Comparison of ENCODE assay signal across 15 cellular contexts in the genomic region with DNA sequence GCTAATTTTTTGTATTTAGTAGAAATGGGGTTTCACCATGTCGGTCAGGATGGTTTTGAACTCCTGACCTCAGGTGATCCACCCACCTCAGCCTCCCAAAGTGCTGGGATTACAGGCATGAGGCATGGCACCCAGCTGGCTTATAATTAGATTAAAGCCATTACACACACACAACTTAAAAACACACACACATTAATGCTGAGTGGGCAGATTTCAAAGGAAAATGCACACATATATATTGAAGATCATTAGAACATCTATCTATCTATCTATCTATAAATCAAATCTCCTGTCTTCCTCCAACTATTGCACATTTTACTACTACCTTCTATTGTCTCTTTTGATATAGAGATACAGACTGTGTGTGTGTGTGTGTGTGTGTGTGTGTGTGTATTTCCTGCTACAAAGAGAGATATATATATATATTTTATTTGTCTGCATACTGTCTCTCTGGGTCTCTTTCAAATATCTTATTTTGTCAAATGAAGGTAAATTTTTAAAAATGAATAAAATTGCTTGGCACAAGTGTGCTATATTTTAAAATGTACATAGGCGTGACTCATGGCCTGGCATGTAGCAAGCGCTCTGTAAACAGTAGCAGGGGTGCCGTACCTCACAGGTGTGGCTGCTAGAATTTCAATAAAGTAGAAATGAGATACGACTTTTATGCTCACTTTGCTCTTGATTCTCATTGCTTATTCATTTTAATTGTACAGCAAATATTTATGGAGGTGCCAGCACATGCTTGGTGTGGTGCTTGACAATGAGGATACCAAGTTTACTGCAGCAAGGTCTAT.
DNase-seq lines count a peak whose midpoint lies in the region; TF ChIP-seq lines count a peak whose summit lies in the region.
"Had no signal": no experiment of that assay in that cellular context is flagged by ENCODE, and none has a peak within 500 bp of the region (broad histone marks: within the 10 kb centered on the region; RNA-seq: fewer than 3 reads in every experiment).

No MANE protein-coding gene starts in this region.

- H3K9me3 ChIP-seq in esophagus muscularis mucosa (no peaks in the 10 kb centered on the region), HAP-1 (no peaks in the 10 kb centered on the region)

- H3K36me3 ChIP-seq in esophagus muscularis mucosa, result no peaks in the 10 kb centered on the region
- H3K36me3 ChIP-seq in HAP-1 (replicated peaks), result no peaks in the 10 kb centered on the region

- POLR2A ChIA-PET in RWPE1 (lab: Yijun Ruan, JAX; ENCODE audit: low non-redundant PET), result no interaction called here

- TF ChIP-seq CTCF in RWPE1 (conservative IDR thresholded peaks at IDR 0.05; ENCODE audit: low read depth) (no peak), esophagus muscularis mucosa (IDR thresholded peaks at IDR 0.05) (no peak)

- intact Hi-C loops in esophagus muscularis mucosa (cut with DNase I) (no loop called here), posterior cingulate gyrus (cut with DNase I) (no loop called here)

- H3K4me1 ChIP-seq in esophagus muscularis mucosa, result no peaks in the 10 kb centered on the region
- H3K4me1 ChIP-seq in HAP-1, result no peaks in the 10 kb centered on the region

- 96% methylated on average over 5 of the region's 5 CpGs for WGBS in esophagus muscularis mucosa

- TF ChIP-seq POLR2A in esophagus muscularis mucosa (IDR thresholded peaks at IDR 0.05; ENCODE audit: low read depth), result no peak

- H3K4me3 ChIP-seq in esophagus muscularis mucosa (no peak overlapping the region), HAP-1 (no peak overlapping the region)

- no peaks in the 10 kb centered on the region for H3K27me3 ChIP-seq in esophagus muscularis mucosa
- no peaks in the 10 kb centered on the region for H3K27me3 ChIP-seq in HAP-1 (ENCODE audit: low read depth)

- DNase-seq in DMS153 treated with DMSO at 0.1 percent for 48 hours (lab: John Stamatoyannopoulos, UW; ENCODE audit: unreplicated experiment), result peak; percentile 18
- peak; percentile 16 for DNase-seq in NCI-H1417 treated with DMSO at 0.1 percent for 48 hours (lab: John Stamatoyannopoulos, UW)
- DNase-seq in RWPE1 (ENCODE audit: low spot score), result peak; percentile 19
- peak; percentile 42 for DNase-seq in esophagus muscularis mucosa (ENCODE audit: extremely low spot score)
- DNase-seq in HAP-1 (ENCODE audit: low spot score in 2 of 2), result no peak
- DNase-seq in posterior cingulate gyrus, result no peak
- DNase-seq in NCI-H1105 treated with DMSO at 0.1 percent for 48 hours (lab: John Stamatoyannopoulos, UW), result no peak
- no peak for DNase-seq in NCI-H1436 treated with DMSO at 0.1 percent for 48 hours (lab: John Stamatoyannopoulos, UW)
- DNase-seq: CD4-positive, alpha-beta memory T cell; H9; NCI-H1092 treated with DMSO at 0.1 percent for 48 hours; NCI-H2029 treated with DMSO at 0.1 percent for 48 hours; NCI-H526 treated with DMSO at 0.1 percent for 48 hours; SIG-M5; T-helper 2 cell had no signal

- no peak overlapping the region for H3K27ac ChIP-seq in RWPE1
- no peak overlapping the region for H3K27ac ChIP-seq in esophagus muscularis mucosa (replicated peaks in 1 of 4)

- TF ChIP-seq EP300 in esophagus muscularis mucosa (IDR thresholded peaks at IDR 0.05), result no peak

- in situ Hi-C loops in HAP-1 (cut with MboI; ENCODE audit: low sequenced_read_pairs), result no loop called here

- CTCF ChIA-PET in RWPE1 (lab: Yijun Ruan, JAX), result no interaction called here

Comparison
In these comparisons a context has a peak if more than half of its experiments do, and no peak if none do; other contexts are left out.
1. DNase-seq: peak in DMS153 treated with DMSO at 0.1 percent for 48 hours (single experiment), NCI-H1417 treated with DMSO at 0.1 percent for 48 hours (single experiment), RWPE1 (single experiment) and esophagus muscularis mucosa (single experiment); none in HAP-1 (0 of 2), posterior cingulate gyrus (0 of 10), NCI-H1105 treated with DMSO at 0.1 percent for 48 hours (single experiment) and NCI-H1436 treated with DMSO at 0.1 percent for 48 hours (single experiment).